ENCODE assay signal across 23 cellular contexts in the genomic region with DNA sequence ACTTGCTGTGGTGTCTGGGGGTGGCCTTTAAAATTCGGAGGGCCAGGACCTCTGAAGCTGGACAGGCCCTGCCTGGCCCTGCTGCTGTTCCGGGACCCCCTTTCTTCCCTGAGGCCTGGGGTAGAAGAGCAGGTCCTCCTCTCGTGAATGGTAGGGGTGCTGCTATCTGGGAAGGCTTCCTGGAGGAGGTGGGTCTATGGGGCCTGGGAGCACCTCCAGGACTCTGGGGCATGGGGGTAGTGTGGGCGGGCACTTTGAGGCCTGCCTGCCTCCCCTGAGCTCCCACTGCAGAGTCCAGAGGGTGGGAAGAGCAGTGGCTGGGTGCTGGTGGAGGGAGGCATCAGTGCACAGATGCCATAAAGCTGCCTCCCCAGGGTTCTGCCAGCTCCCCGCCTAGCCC. TPM values are rescaled to one million over a fixed set of nuclear protein-coding genes. Genes with fewer than 3 reads are reported as not detected.
DNase-seq lines count a peak whose midpoint lies in the region; ATAC-seq, FAIRE-seq and TF ChIP-seq lines count a peak whose summit lies in the region.
"Had no signal": no experiment of that assay in that cellular context is flagged by ENCODE, and none has a peak within 500 bp of the region (broad histone marks: within the 10 kb centered on the region; RNA-seq: fewer than 3 reads in every experiment).

No MANE protein-coding gene starts in this region.

- no peak overlapping the region for H2BK12ac ChIP-seq in H1 (ENCODE audit: low read depth, low read length)

- no peak for FAIRE-seq in H1 (lab: Jason Lieb, UNC)
- FAIRE-seq: G401.6, GM12892, H54 had no signal

- no peaks in the 10 kb centered on the region for H4K20me1 ChIP-seq in H1 (replicated peaks in 1 of 2; ENCODE audit: control insufficient read depth in 1 of 2, insufficient read depth in 2 of 2, low read length in 2 of 2)

- no peak overlapping the region for H4K5ac ChIP-seq in H1 (ENCODE audit: insufficient read length, low read depth, low read length)

- no peak for TF ChIP-seq EP300 in H1 (IDR thresholded peaks at IDR 0.05; ENCODE audit: borderline replicate concordance in 1 of 2, low read depth in 2 of 2, low read length in 2 of 2)
- no peak for TF ChIP-seq EP300 in sigmoid colon (IDR thresholded peaks at IDR 0.05)
- no peak for TF ChIP-seq EP300 in upper lobe of left lung (IDR thresholded peaks at IDR 0.05)

- POLR2A ChIA-PET in H1 (lab: Charles Lee; ENCODE audit: partially characterized antibody): no interaction called here

- H3K27ac ChIP-seq in heart right ventricle (peak overlapping the region in 6 of 10 donors; percentile 53 to 88 (median 75)), H1 (ENCODE audit: low read depth, low read length) (no peak overlapping the region), sigmoid colon (peak overlapping the region in 3 of 4 donors; percentile 68 to 80 (median 69)), upper lobe of left lung (peak overlapping the region in 3 of 4 donors; percentile 7 to 60 (median 15))
- H3K27ac ChIP-seq: Peyer's patch, SJCRH30 had no signal

- TF ChIP-seq RAD21 in H1 (IDR thresholded peaks at IDR 0.05 in 1 of 2, conservative IDR thresholded peaks at IDR 0.05 in 1 of 2; ENCODE audit: low read depth in 2 of 2, low read length in 2 of 2): no peak

- TF ChIP-seq CTCF in heart right ventricle (IDR thresholded peaks at IDR 0.05) (no peak), H1 (IDR thresholded peaks at IDR 0.05; ENCODE audit: control extremely low read depth in 1 of 3, insufficient read depth in 1 of 3, low read depth in 1 of 3, low read length in 3 of 3) (no peak), sigmoid colon (IDR thresholded peaks at IDR 0.05) (no peak), upper lobe of left lung (IDR thresholded peaks at IDR 0.05) (no peak)

- no peaks in the 10 kb centered on the region for H3K79me2 ChIP-seq in H1 (ENCODE audit: control insufficient read depth in 1 of 2, insufficient read depth in 2 of 2, low read length in 2 of 2)

- H3K9me3 ChIP-seq in heart right ventricle (no peaks in the 10 kb centered on the region), H1 (ENCODE audit: insufficient read depth in 2 of 2, low read depth in 1 of 2, low read length in 1 of 2) (no peaks in the 10 kb centered on the region), sigmoid colon (no peaks in the 10 kb centered on the region), upper lobe of left lung (no peaks in the 10 kb centered on the region)
- H3K9me3 ChIP-seq: Peyer's patch, SJCRH30 had no signal

- H3K9ac ChIP-seq in H1 (replicated peaks in 1 of 4; ENCODE audit: extremely low read depth in 1 of 4, low read depth in 3 of 4, low read length in 3 of 4): no peak overlapping the region

- peaks cover 4% of the 10 kb centered on the region; the same call in 1 of the 2 replicates for H3K23me2 ChIP-seq in H1 (ENCODE audit: low read depth, low read length)

- no peak overlapping the region for H2BK120ac ChIP-seq in H1 (replicated peaks; ENCODE audit: low read depth, low read length)

- no peak overlapping the region for H4K91ac ChIP-seq in H1 (replicated peaks; ENCODE audit: insufficient read length, low read length)

- no peaks in the 10 kb centered on the region for H3K27me3 ChIP-seq in heart right ventricle
- no peaks in the 10 kb centered on the region for H3K27me3 ChIP-seq in H1 (replicated peaks in 1 of 4; ENCODE audit: control insufficient read depth in 3 of 4, extremely low read depth in 1 of 4, insufficient read depth in 3 of 4, low read length in 3 of 4)
- no peaks in the 10 kb centered on the region for H3K27me3 ChIP-seq in sigmoid colon
- H3K27me3 ChIP-seq in upper lobe of left lung: no peaks in the 10 kb centered on the region
- H3K27me3 ChIP-seq: Peyer's patch had no signal

- H3K4ac ChIP-seq in H1 (replicated peaks; ENCODE audit: insufficient read length, low read depth, low read length): no peak overlapping the region

- DNase-seq in heart right ventricle (no peak), left cardiac atrium (no peak), H1 (ENCODE audit: low read depth in 1 of 2, low spot score in 2 of 2) (no peak), sigmoid colon (no peak), upper lobe of left lung (no peak)
- DNase-seq: 8988T, AML-193, KBM-7, MM.1S, NCI-H1092, NCI-H1436, NCI-H1930, NCI-H345, NCI-H524 treated with DMSO at 0.1 percent for 48 hours, NCI-H82, Peyer's patch, SJCRH30 had no signal

- H3K4me2 ChIP-seq in H1 (ENCODE audit: insufficient read depth in 1 of 2, low read depth in 2 of 2, low read length in 2 of 2): no peak overlapping the region

- intact Hi-C loops in heart right ventricle (cut with DNase I) (loop anchor here in 4 of 10 donors (10.0 kb wide), 1 partner anchor 148 kb away; the partner anchor contains the start of genes CFAP99 (in 4 of the 4) and ZFYVE28 (in 4 of the 4)), left cardiac atrium (cut with DNase I) (loop anchor here in 1 of 2 donors (10.0 kb wide), 1 partner anchor 148 kb away; the partner anchor contains the start of genes CFAP99 and ZFYVE28), sigmoid colon (cut with DNase I) (loop anchor here (10.0 kb wide), 1 partner anchor 98 kb away; no protein-coding TSS in a partner anchor)

- H3K4me3 ChIP-seq in heart right ventricle: no peak overlapping the region
- H3K4me3 ChIP-seq in H1 (ENCODE audit: extremely low read depth in 1 of 4, insufficient read depth in 2 of 4, low read depth in 3 of 4, low read length in 4 of 4): no peak overlapping the region
- H3K4me3 ChIP-seq in sigmoid colon: no peak overlapping the region
- H3K4me3 ChIP-seq in upper lobe of left lung: no peak overlapping the region
- H3K4me3 ChIP-seq: Peyer's patch, SJCRH30 had no signal

- no peak overlapping the region; the same call in 1 of the 2 replicates for H4K8ac ChIP-seq in H1 (ENCODE audit: extremely low read depth, insufficient read depth, low read length)

- no peak overlapping the region for H2BK20ac ChIP-seq in H1 (ENCODE audit: low read length)

- H3K56ac ChIP-seq in H1 (replicated peaks; ENCODE audit: insufficient read length, low read depth, low read length): no peak overlapping the region

- peak overlapping the region; percentile 60; the same call in 1 of the 2 replicates for H2BK5ac ChIP-seq in H1 (ENCODE audit: low read depth, low read length)

- 82 to 95% methylated on average over 5 of the region's 5 CpGs for WGBS in heart right ventricle, 2 donors
- WGBS in H1 (ENCODE audit: extremely low coverage in 1 of 2, insufficient coverage in 1 of 2, insufficient read length in 1 of 2, insufficient replicate concordance in 2 of 2, low coverage in 1 of 2, low lambda C conversion rate in 2 of 2, missing lambda C conversion rate in 1 of 2), 2 experiments: 80% methylated on average over 5 of the region's 5 CpGs; no CpG with 5 or more reads in 1 of the 2 experiments
- WGBS in sigmoid colon, 2 donors: 85 to 92% methylated on average over 5 of the region's 5 CpGs
- 91 to 100% methylated on average over 1 to 4 of the region's 5 CpGs for WGBS in upper lobe of left lung, 2 donors

- H3K14ac ChIP-seq in H1 (ENCODE audit: insufficient read length): no peak overlapping the region

- peaks cover 12 to 60% (median 33%) of the 10 kb centered on the region in 9 donors for H3K4me1 ChIP-seq in heart right ventricle
- H3K4me1 ChIP-seq in H1 (replicated peaks in 1 of 4; ENCODE audit: control insufficient read depth in 3 of 4, insufficient read depth in 4 of 4, low read length in 3 of 4): peaks cover 0 to 15% (median 10%) of the 10 kb centered on the region in 4 experiments; a peak in 5 of 7 replicates
- peaks cover 0 to 46% (median 33%) of the 10 kb centered on the region in 4 donors for H3K4me1 ChIP-seq in sigmoid colon
- peaks cover 22 to 32% (median 26%) of the 10 kb centered on the region in 4 donors for H3K4me1 ChIP-seq in upper lobe of left lung
- H3K4me1 ChIP-seq: SJCRH30 had no signal

- H2AK5ac ChIP-seq in H1 (ENCODE audit: low read depth, low read length): no peak overlapping the region

- H2AFZ ChIP-seq in H1 (ENCODE audit: low read length): no peak overlapping the region

- no peak overlapping the region for H3K23ac ChIP-seq in H1 (ENCODE audit: insufficient read length)

- H2BK15ac ChIP-seq in H1 (ENCODE audit: low read length): no peak overlapping the region

- TF ChIP-seq POLR2A in H1 (IDR thresholded peaks at IDR 0.05; ENCODE audit: control extremely low read depth in 1 of 2, low read depth in 2 of 2, low read length in 2 of 2) (no peak), sigmoid colon (IDR thresholded peaks at IDR 0.05) (no peak), upper lobe of left lung (IDR thresholded peaks at IDR 0.05) (no peak)

- no peak overlapping the region for H3K18ac ChIP-seq in H1 (ENCODE audit: extremely low read depth, low read length)

- CTCF ChIA-PET in H1 (lab: Charles Lee; ENCODE audit: partially characterized antibody): no interaction called here

- ATAC-seq in heart right ventricle (no peak), left cardiac atrium (no peak), upper lobe of left lung (ENCODE audit: low FRiP score in 2 of 2) (no peak), HG02981 (IDR thresholded peaks at IDR 0.05; ENCODE audit: unreplicated experiment) (no peak), GM21447 (IDR thresholded peaks at IDR 0.05; ENCODE audit: unreplicated experiment) (no peak), HG03571 (IDR thresholded peaks at IDR 0.05; ENCODE audit: unreplicated experiment) (no peak)

- no peaks in the 10 kb centered on the region for H3K79me1 ChIP-seq in H1 (ENCODE audit: low read depth, low read length)

- no peaks in the 10 kb centered on the region for H3K36me3 ChIP-seq in heart right ventricle
- no peaks in the 10 kb centered on the region for H3K36me3 ChIP-seq in H1 (ENCODE audit: control insufficient read depth in 2 of 4, insufficient read depth in 4 of 4, low read length in 3 of 4)
- H3K36me3 ChIP-seq in sigmoid colon: no peaks in the 10 kb centered on the region
- peaks cover 0 to 11% (median 5%) of the 10 kb centered on the region in 4 donors for H3K36me3 ChIP-seq in upper lobe of left lung
- H3K36me3 ChIP-seq: SJCRH30 had no signal

RNA-seq across cellular contexts. Expression of gene MXD4, which starts 4.9 kb away (rescaled TPM):
- total RNA-seq in heart right ventricle (10 to 100 TPM; 19.1 to 44.2 (median 27.9) TPM), left cardiac atrium (10 to 100 TPM; 27.7 to 46.9 TPM), sigmoid colon (10 to 100 TPM; 36.4 to 62.0 (median 38.7) TPM), upper lobe of left lung (100 to 1,000 TPM in 1 of 6 donors, 10 to 100 TPM in 5; 50.1 to 135 (median 76.4) TPM)
- polyA plus RNA-seq in heart right ventricle (10 to 100 TPM; 29.6 to 82.2 TPM), H1 (2011; rRNA removed) (18.0 and 24.1 TPM in 2 replicates), sigmoid colon (10 to 100 TPM; 25.0 to 32.8 (median 27.6) TPM)
- 20.8 and 24.6 TPM in 2 replicates for total RNA-seq in H1 (2021; fragmentation: NEBNext Ultra II Directional; extraction: Animal tissue kit (Norgen Biotek cat#: 25700))
- polyA plus RNA-seq in H1 (2011; cell fraction: cytosol; rRNA removed): 17.9 TPM
- 40.1 TPM for polyA plus RNA-seq in H1 (2011; cell fraction: nucleus; rRNA removed)
- polyA plus RNA-seq in H1 (2012, experiment 1 of 2): 14.9 to 16.5 TPM (median 15.7 TPM) in 4 replicates
- polyA plus RNA-seq in H1 (2012, experiment 2 of 2): 16.5 TPM
- polyA plus RNA-seq in H1 (2013, experiment 1 of 2): 13.4 TPM
- 14.2 TPM for polyA plus RNA-seq in H1 (2013, experiment 2 of 2)
- polyA minus RNA-seq in H1 (2011; rRNA and poly(A)+ RNA removed): 12.7 and 13.1 TPM in 2 replicates
- 13.5 TPM for polyA minus RNA-seq in H1 (2011; cell fraction: cytosol; rRNA and poly(A)+ RNA removed)
- 15.7 TPM for polyA minus RNA-seq in H1 (2011; cell fraction: nucleus; rRNA and poly(A)+ RNA removed)

RNA-seq across cellular contexts. Expression of gene HAUS3, which starts 24.9 kb away (rescaled TPM):
- total RNA-seq in heart right ventricle (1 to 10 TPM; 4.0 to 7.3 (median 6.5) TPM), left cardiac atrium (1 to 10 TPM; 6.7 to 7.3 TPM), sigmoid colon (10 to 100 TPM; 12.1 to 18.5 (median 16.4) TPM), upper lobe of left lung (10 to 100 TPM in 5 of 6 donors, 1 to 10 TPM in 1; 8.2 to 21.0 (median 12.5) TPM)
- polyA plus RNA-seq in heart right ventricle (10 to 100 TPM in 1 of 2 donors, 1 to 10 TPM in 1; 3.5 to 10.5 TPM), H1 (2011; rRNA removed) (3.2 and 5.1 TPM in 2 replicates), sigmoid colon (1 to 10 TPM; 3.2 to 7.7 (median 6.0) TPM)
- 14.6 and 14.8 TPM in 2 replicates for total RNA-seq in H1 (2021; fragmentation: NEBNext Ultra II Directional; extraction: Animal tissue kit (Norgen Biotek cat#: 25700))
- polyA plus RNA-seq in H1 (2011; cell fraction: cytosol; rRNA removed): 6.5 TPM
- polyA plus RNA-seq in H1 (2011; cell fraction: nucleus; rRNA removed): 3.7 TPM
- polyA plus RNA-seq in H1 (2012, experiment 1 of 2): 4.4 to 10.4 TPM (median 5.5 TPM) in 4 replicates
- 1.2 TPM for polyA plus RNA-seq in H1 (2012, experiment 2 of 2)
- 10.3 TPM for polyA plus RNA-seq in H1 (2013, experiment 1 of 2)
- polyA plus RNA-seq in H1 (2013, experiment 2 of 2): 10.4 TPM
- 1.6 and 2.3 TPM in 2 replicates for polyA minus RNA-seq in H1 (2011; rRNA and poly(A)+ RNA removed)
- 4.0 TPM for polyA minus RNA-seq in H1 (2011; cell fraction: cytosol; rRNA and poly(A)+ RNA removed)
- 5.1 TPM for polyA minus RNA-seq in H1 (2011; cell fraction: nucleus; rRNA and poly(A)+ RNA removed)

RNA-seq across cellular contexts. Expression of gene POLN, which starts 24.9 kb away (rescaled TPM):
- total RNA-seq in heart right ventricle (1 to 10 TPM; 1.3 to 3.1 (median 2.1) TPM), left cardiac atrium (1 to 10 TPM; 2.4 to 6.3 TPM), sigmoid colon (1 to 10 TPM; 1.8 to 9.4 (median 2.6) TPM), upper lobe of left lung (1 to 10 TPM in 5 of 6 donors, under 1 TPM in 1; 0.89 to 5.5 (median 2.6) TPM)
- polyA plus RNA-seq in heart right ventricle (1 to 10 TPM in 1 of 2 donors, under 1 TPM in 1; 0.97 to 2.4 TPM), H1 (2011; rRNA removed) (0.82 and 0.98 TPM in 2 replicates), sigmoid colon (1 to 10 TPM in 1 of 3 donors, under 1 TPM in 1, not detected in 1; 0.60 to 1.1 TPM)
- total RNA-seq in H1 (2021; fragmentation: NEBNext Ultra II Directional; extraction: Animal tissue kit (Norgen Biotek cat#: 25700)): 1.5 and 4.2 TPM in 2 replicates
- 1.3 TPM for polyA plus RNA-seq in H1 (2011; cell fraction: cytosol; rRNA removed)
- 1.5 TPM for polyA plus RNA-seq in H1 (2011; cell fraction: nucleus; rRNA removed)
- 0.94 to 1.2 TPM (median 1.1 TPM) in 4 replicates for polyA plus RNA-seq in H1 (2012, experiment 1 of 2)
- polyA plus RNA-seq in H1 (2012, experiment 2 of 2): 0.05 TPM
- polyA plus RNA-seq in H1 (2013, experiment 1 of 2): 1.8 TPM
- polyA plus RNA-seq in H1 (2013, experiment 2 of 2): 2.3 TPM
- polyA minus RNA-seq in H1 (2011; rRNA and poly(A)+ RNA removed): 1.3 and 2.1 TPM in 2 replicates
- not detected for polyA minus RNA-seq in H1 (2011; cell fraction: cytosol; rRNA and poly(A)+ RNA removed)
- 4.2 TPM for polyA minus RNA-seq in H1 (2011; cell fraction: nucleus; rRNA and poly(A)+ RNA removed)
